Comparison of ENCODE assay signal across 8 cellular contexts in genomic region chr2:47867205-47867604, GRCh38. TPM values are rescaled to one million over a fixed set of nuclear protein-coding genes. Genes with fewer than 3 reads are reported as not detected.
DNase-seq lines count a peak whose midpoint lies in the region; ATAC-seq, FAIRE-seq and TF ChIP-seq lines count a peak whose summit lies in the region.

No MANE protein-coding gene starts in this region.

- H3K4me2 ChIP-seq in keratinocyte (ENCODE audit: control insufficient read depth, extremely low read depth, insufficient read depth, low read depth, low read length) = peak overlapping the region; percentile 17

- H3K4me3 ChIP-seq in astrocyte of the cerebellum (ENCODE audit: low read depth, low read length) = no peak overlapping the region
- no peak overlapping the region for H3K4me3 ChIP-seq in keratinocyte (ENCODE audit: control insufficient read depth in 2 of 3, extremely low read depth in 1 of 3, insufficient read depth in 2 of 3, low read depth in 1 of 3, low read length in 3 of 3)
- H3K4me3 ChIP-seq in vagina = no peak overlapping the region

- H2AFZ ChIP-seq in keratinocyte (ENCODE audit: control insufficient read depth, low read length) = no peak overlapping the region

- H3K4me1 ChIP-seq in keratinocyte (ENCODE audit: control insufficient read depth, extremely low read depth, insufficient read depth, low read length) (peaks cover 12% of the 10 kb centered on the region), vagina (peaks cover 68% of the 10 kb centered on the region)

- peaks cover 10% of the 10 kb centered on the region for H4K20me1 ChIP-seq in keratinocyte (ENCODE audit: control insufficient read depth, extremely low read depth, insufficient read depth, low read length)

- peak overlapping the region; percentile 94 for H3K27ac Mint-ChIP-seq in activated naive CD4-positive, alpha-beta T cell treated with anti-CD3 and anti-CD28 coated beads, Interleukin-2, amount 50 U/mL, for 24 hours

- H3K9me3 Mint-ChIP-seq in activated naive CD4-positive, alpha-beta T cell treated with anti-CD3 and anti-CD28 coated beads, Interleukin-2, amount 50 U/mL, for 24 hours = no peaks in the 10 kb centered on the region

- H3K9me3 ChIP-seq in keratinocyte (ENCODE audit: control insufficient read depth, low read depth, low read length) = no peaks in the 10 kb centered on the region
- no peaks in the 10 kb centered on the region for H3K9me3 ChIP-seq in vagina

- H3K27me3 ChIP-seq in keratinocyte (ENCODE audit: control insufficient read depth, extremely low read depth, insufficient read depth, low read length) (no peaks in the 10 kb centered on the region), vagina (no peaks in the 10 kb centered on the region)

- in situ Hi-C loops in astrocyte of the cerebellum (cut with HindIII; ENCODE audit: low sequenced_read_pairs) = no loop called here

- H3K27ac ChIP-seq in keratinocyte (ENCODE audit: control insufficient read depth, insufficient read depth, low read length) (peak overlapping the region; percentile 11), vagina (peak overlapping the region; percentile 40)

- H3K36me3 ChIP-seq in keratinocyte (ENCODE audit: control insufficient read depth in 2 of 2, extremely low read depth in 1 of 2, insufficient read depth in 2 of 2, low read length in 2 of 2) (peaks cover 0 to 4% of the 10 kb centered on the region in 2 experiments), vagina (peaks cover 0 to 2% of the 10 kb centered on the region in 2 donors)

- no peak for DNase-seq in activated naive CD4-positive, alpha-beta T cell (lab: John Stamatoyannopoulos, UW)
- DNase-seq in astrocyte of the cerebellum (ENCODE audit: low read depth) = peak; percentile 54
- no peak for DNase-seq in keratinocyte (ENCODE audit: low read depth, low spot score)
- no peak for DNase-seq in vagina (ENCODE audit: extremely low spot score in 2 of 2)

- peak overlapping the region; percentile 34 for H3K4me3 Mint-ChIP-seq in activated naive CD4-positive, alpha-beta T cell treated with anti-CD3 and anti-CD28 coated beads, Interleukin-2, amount 50 U/mL, for 24 hours

- no peaks in the 10 kb centered on the region for H3K27me3 Mint-ChIP-seq in activated naive CD4-positive, alpha-beta T cell treated with anti-CD3 and anti-CD28 coated beads, Interleukin-2, amount 50 U/mL, for 24 hours

- dilution Hi-C loops in keratinocyte (cut with MboI; ENCODE audit: extremely low pct_ligation_motif_present, low sequenced_read_pairs) = no loop called here

- peaks cover 95% of the 10 kb centered on the region for H3K4me1 Mint-ChIP-seq in activated naive CD4-positive, alpha-beta T cell treated with anti-CD3 and anti-CD28 coated beads, Interleukin-2, amount 50 U/mL, for 24 hours

- TF ChIP-seq CTCF in astrocyte of the cerebellum (IDR thresholded peaks at IDR 0.05; ENCODE audit: low read depth, low read length, missing control alignments) (no peak), keratinocyte (optimal IDR thresholded peaks at IDR 0.05 in 1 of 3, IDR thresholded peaks at IDR 0.05 in 1 of 3, conservative IDR thresholded peaks at IDR 0.05 in 1 of 3; ENCODE audit: extremely low read depth in 1 of 3, insufficient read depth in 2 of 3, low read length in 3 of 3) (no peak), vagina (IDR thresholded peaks at IDR 0.05) (no peak)

- intact Hi-C loops in vagina (cut with DNase I) = no loop called here

- peaks cover 9% of the 10 kb centered on the region for H3K36me3 Mint-ChIP-seq in activated naive CD4-positive, alpha-beta T cell treated with anti-CD3 and anti-CD28 coated beads, Interleukin-2, amount 50 U/mL, for 24 hours

- no peak for TF ChIP-seq POLR2A in vagina (IDR thresholded peaks at IDR 0.05)

- peaks cover 3% of the 10 kb centered on the region for H3K9me1 ChIP-seq in keratinocyte (ENCODE audit: control insufficient read depth, extremely low read depth, insufficient read depth, low read length)

- peaks cover 96% of the 10 kb centered on the region for H3K79me2 ChIP-seq in keratinocyte (ENCODE audit: control insufficient read depth, insufficient read depth, low read length)

- no peak for FAIRE-seq in keratinocyte (lab: Jason Lieb, UNC)

- no peak for ATAC-seq in HG03097 (IDR thresholded peaks at IDR 0.05; ENCODE audit: low FRiP score, unreplicated experiment)
- no peak for ATAC-seq in HG02852 (IDR thresholded peaks at IDR 0.05; ENCODE audit: unreplicated experiment)
- no peak for ATAC-seq in GM19023 (IDR thresholded peaks at IDR 0.05; ENCODE audit: unreplicated experiment)

- H3K9ac ChIP-seq in keratinocyte (ENCODE audit: control insufficient read depth, extremely low read depth, insufficient read depth, low read length) = no peak overlapping the region

RNA-seq across cellular contexts. Expression of gene FBXO11, which starts 39.1 kb away (rescaled TPM):
- polyA plus RNA-seq in keratinocyte = 24.7 to 45.5 TPM (median 32.6 TPM) in 3 replicates
- polyA plus RNA-seq in keratinocyte (2011; ENCODE audit: low read depth) = 58.6 TPM
- polyA plus RNA-seq in keratinocyte (2011; cell fraction: cytosol; rRNA removed) = 18.2 and 49.9 TPM in 2 replicates
- 79.5 and 89.5 TPM in 2 replicates for polyA plus RNA-seq in keratinocyte (2011; cell fraction: nucleus; rRNA removed)
- polyA plus RNA-seq in keratinocyte (2012; ENCODE audit: low replicate concordance) = 27.8 and 32.3 TPM in 2 replicates
- 42.8 to 94.8 TPM (median 58.8 TPM) in 3 replicates for polyA minus RNA-seq in keratinocyte
- polyA minus RNA-seq in keratinocyte (2011; cell fraction: cytosol; rRNA and poly(A)+ RNA removed) = 15.2 TPM
- polyA minus RNA-seq in keratinocyte (2011; cell fraction: nucleus; rRNA and poly(A)+ RNA removed) = 46.1 and 91.9 TPM in 2 replicates
- 35.8 TPM for total RNA-seq in vagina
